ENCODE assay signal across 29 cellular contexts in the genomic region with DNA sequence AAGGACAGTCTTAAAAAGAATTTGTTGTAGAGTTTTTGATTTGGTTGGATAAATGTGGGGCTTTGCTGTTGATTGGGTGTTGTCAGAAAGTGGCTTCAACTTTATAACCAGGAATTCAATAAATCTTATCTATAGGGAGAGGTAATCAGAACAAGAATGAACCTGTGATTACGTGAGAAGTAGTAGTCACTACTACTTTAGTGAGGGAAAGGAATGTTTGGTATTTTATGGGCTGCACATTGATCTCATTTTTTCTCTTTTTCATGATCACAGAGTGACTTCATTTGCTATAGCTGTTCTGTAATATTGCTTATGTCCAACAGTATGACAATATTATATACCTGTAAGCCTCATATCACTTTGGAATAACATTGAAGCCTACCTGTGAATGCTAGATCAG.
"Had no signal": no experiment of that assay in that cellular context is flagged by ENCODE, and none has a peak within 500 bp of the region (broad histone marks: within the 10 kb centered on the region; RNA-seq: fewer than 3 reads in every experiment).

No MANE protein-coding gene starts in this region.

- H3K27ac ChIP-seq: adrenal gland, body of pancreas, cardiac muscle cell, colonic mucosa, dorsolateral prefrontal cortex, esophagus squamous epithelium had no signal

- H3K4me1 ChIP-seq: adrenal gland, body of pancreas, colonic mucosa, esophagus squamous epithelium had no signal

- H3K27me3 ChIP-seq: adrenal gland, body of pancreas, cardiac muscle cell, colonic mucosa, dorsolateral prefrontal cortex, esophagus squamous epithelium had no signal

- H3K4me3 ChIP-seq: adrenal gland, body of pancreas, cardiac muscle cell, colonic mucosa, dorsolateral prefrontal cortex, esophagus squamous epithelium had no signal

- H3K36me3 ChIP-seq: adrenal gland, cardiac muscle cell, colonic mucosa, esophagus squamous epithelium had no signal

- FAIRE-seq: frontal cortex had no signal

- DNase-seq: activated CD4-positive, alpha-beta memory T cell treated with anti-CD3 and anti-CD28 coated beads for 36 hours; activated CD4-positive, alpha-beta T cell treated with anti-CD3 and anti-CD28 coated beads for 36 hours; activated CD4-positive, alpha-beta T cell treated with anti-CD3 and anti-CD28 coated beads, Interleukin-2, amount 10 ng/mL, durations not matched to agents 24 days and 14 days; activated CD4-positive, CD25-positive, alpha-beta regulatory T cell; activated CD4-positive, CD25-positive, alpha-beta regulatory T cell treated with anti-CD3 and anti-CD28 coated beads, Interleukin-2, amount 50 U/mL, for 72 hours; activated CD8-positive, alpha-beta memory T cell treated with anti-CD3 and anti-CD28 coated beads, Interleukin-2, amount 10 ng/mL, durations not matched to agents 7 days and 5 days; activated CD8-positive, alpha-beta memory T cell treated with anti-CD3 and anti-CD28 coated beads, Interleukin-2, amount 50 U/mL, for 4 hours; activated CD8-positive, alpha-beta T cell treated with anti-CD3 and anti-CD28 coated beads, Interleukin-2, amount 10 ng/mL, durations not matched to agents 7 days and 5 days; activated effector memory CD4-positive, alpha-beta T cell treated with anti-CD3 and anti-CD28 coated beads, Interleukin-2, amount 50 U/mL, for 16 hours; activated naive CD4-positive, alpha-beta T cell treated with anti-CD3 and anti-CD28 coated beads for 36 hours; activated naive CD8-positive, alpha-beta T cell treated with anti-CD3 and anti-CD28 coated beads for 36 hours; activated naive CD8-positive, alpha-beta T cell treated with anti-CD3 and anti-CD28 coated beads, Interleukin-2, amount 50 U/mL, for 24 hours; activated T-cell treated with anti-CD3 and anti-CD28 coated beads, Interleukin-2, amount 50 U/mL, for 1 hour; activated T-cell treated with anti-CD3 and anti-CD28 coated beads, Interleukin-2, amount 50 U/mL, for 48 hours; adrenal gland; amygdala; aorta; body of pancreas; central memory CD4-positive, alpha-beta T cell; cerebellar nuclear complex; colonic mucosa; dorsolateral prefrontal cortex; effector memory CD4-positive, alpha-beta T cell; endodermal cell; esophagus squamous epithelium; head of caudate nucleus; T-helper 2 cell had no signal

- ATAC-seq: activated CD4-positive, alpha-beta T cell treated with anti-CD3 and anti-CD28 coated beads for 36 hours; activated CD8-positive, alpha-beta memory T cell treated with anti-CD3 and anti-CD28 coated beads, Interleukin-2, amount 10 ng/mL, durations not matched to agents 7 days and 5 days; activated CD8-positive, alpha-beta T cell treated with anti-CD3 and anti-CD28 coated beads, Interleukin-2, amount 10 ng/mL, durations not matched to agents 7 days and 5 days; activated naive CD8-positive, alpha-beta T cell treated with anti-CD3 and anti-CD28 coated beads, Interleukin-2, amount 50 U/mL, for 24 hours; body of pancreas had no signal
